Comparison of ENCODE assay signal across 33 cellular contexts in genomic region chr2:122186761-122187222, GRCh38.
DNase-seq lines count a peak whose midpoint lies in the region; ATAC-seq and TF ChIP-seq lines count a peak whose summit lies in the region.
"Had no signal": no experiment of that assay in that cellular context is flagged by ENCODE, and none has a peak within 500 bp of the region (broad histone marks: within the 10 kb centered on the region; RNA-seq: fewer than 3 reads in every experiment).

No MANE protein-coding gene starts in this region.

- no peak overlapping the region for H2AFZ ChIP-seq in ACC112 (ENCODE audit: low read length, unreplicated experiment)
- H2AFZ ChIP-seq: hepatocyte had no signal

- H3K79me2 ChIP-seq in ACC112 (ENCODE audit: control insufficient read depth, insufficient read depth, low read length, unreplicated experiment), result no peaks in the 10 kb centered on the region
- H3K79me2 ChIP-seq: hepatocyte had no signal

- H3K36me3 ChIP-seq in ACC112 (ENCODE audit: insufficient read depth, low read length), result no peaks in the 10 kb centered on the region
- H3K36me3 ChIP-seq: BE2C, esophagus squamous epithelium, lower lobe of right lung, MG63, prostate gland, sigmoid colon, tibial artery had no signal

- ATAC-seq in GM18858 (IDR thresholded peaks at IDR 0.05; ENCODE audit: unreplicated experiment), result no peak
- ATAC-seq: lower lobe of right lung; mucosa of descending colon; natural killer cell treated with Interleukin-12 subunit alpha and Interleukin-12 subunit beta and Interleukin-15 and Interleukin-18, amount 100 ng/mL, for 72 hours had no signal

- H3K4me3 ChIP-seq in ACC112 (ENCODE audit: low read depth, low read length), result no peak overlapping the region; the same call in 1 of the 2 replicates
- no peak overlapping the region for H3K4me3 ChIP-seq in coronary artery
- H3K4me3 ChIP-seq: esophagus squamous epithelium, hepatocyte, lower lobe of right lung, MG63, mucosa of descending colon, prostate gland, sigmoid colon, tibial artery had no signal

- H3K27ac ChIP-seq in ACC112 (ENCODE audit: low read depth, low read length) (peak overlapping the region; percentile 61), coronary artery (no peak overlapping the region)
- H3K27ac ChIP-seq: esophagus squamous epithelium, hepatocyte, lower lobe of right lung, prostate gland, sigmoid colon, tibial artery had no signal

- TF ChIP-seq CTCF in coronary artery (IDR thresholded peaks at IDR 0.05), result no peak

- DNase-seq in GF-D8 (lab: John Stamatoyannopoulos, UW) (peak; percentile 56), OCI-M1 (lab: John Stamatoyannopoulos, UW) (peak; percentile 97), dermis microvascular lymphatic vessel endothelial cell (ENCODE audit: low read depth in 2 of 2) (peak; percentile 32 to 50), coronary artery (ENCODE audit: low spot score) (no peak), NCI-H2029 (lab: John Stamatoyannopoulos, UW) (no peak), AG20443 (ENCODE audit: low spot score) (no peak)
- DNase-seq: ACHN; activated CD4-positive, alpha-beta T cell treated with anti-CD3 and anti-CD28 coated beads, Interleukin-2, amount 50 U/mL, for 1 hour; activated CD4-positive, CD25-positive, alpha-beta regulatory T cell; activated effector memory CD4-positive, alpha-beta T cell treated with anti-CD3 and anti-CD28 coated beads, Interleukin-2, amount 50 U/mL, for 16 hours; activated T-cell treated with anti-CD3 and anti-CD28 coated beads, Interleukin-2, amount 50 U/mL, for 24 hours; BE2C; cortex of kidney; endodermal cell; esophagus squamous epithelium; kidney glomerular epithelial cell; lower lobe of right lung; MG63; mucosa of descending colon; NCI-H1417 treated with DMSO at 0.1 percent for 48 hours; NCI-H345; NCI-H69; occipital lobe; SHP77 treated with DMSO at 0.1 percent for 48 hours; sigmoid colon; stimulated activated CD4-positive, alpha-beta T cell treated with anti-CD3 and anti-CD28 coated beads, Interleukin-4, amount 100 ng/mL, for 1 hour; T-helper 9 cell; tibial artery had no signal

- peaks cover 6% of the 10 kb centered on the region for H3K4me1 ChIP-seq in ACC112 (ENCODE audit: control insufficient read depth, insufficient read depth, low read length, unreplicated experiment)
- H3K4me1 ChIP-seq: BE2C, esophagus squamous epithelium, lower lobe of right lung, prostate gland, sigmoid colon, tibial artery had no signal

- H3K27me3 ChIP-seq in ACC112 (ENCODE audit: insufficient read depth, low read length), result no peaks in the 10 kb centered on the region
- H3K27me3 ChIP-seq: BE2C, esophagus squamous epithelium, hepatocyte, MG63, sigmoid colon, tibial artery had no signal

Comparison
In these comparisons a context has a peak if more than half of its experiments do, and no peak if none do; other contexts are left out.
1. DNase-seq: peak in GF-D8 (single experiment), OCI-M1 (single experiment) and dermis microvascular lymphatic vessel endothelial cell (2 of 2); none in coronary artery (single experiment), NCI-H2029 (single experiment) and AG20443 (single experiment).